Comparison of ENCODE assay signal across 8 cellular contexts in genomic region chr9:109401169-109401989, GRCh38.
DNase-seq lines count a peak whose midpoint lies in the region; ATAC-seq and TF ChIP-seq lines count a peak whose summit lies in the region.

No MANE protein-coding gene starts in this region.

- H3K27me3 ChIP-seq in A673 (replicated peaks; ENCODE audit: insufficient read depth, low read depth, low read length, poor library complexity) (no peaks in the 10 kb centered on the region), body of pancreas (no peaks in the 10 kb centered on the region), thoracic aorta (replicated peaks; ENCODE audit: insufficient read depth) (no peaks in the 10 kb centered on the region), vagina (no peaks in the 10 kb centered on the region)

- H3K36me3 ChIP-seq in A673 (ENCODE audit: insufficient read depth, low read length, poor library complexity, severe bottlenecking) (no peaks in the 10 kb centered on the region), body of pancreas (replicated peaks in 1 of 2; ENCODE audit: insufficient read depth in 1 of 2, low read depth in 2 of 2) (peaks cover 5 to 6% of the 10 kb centered on the region in 2 donors), thoracic aorta (peaks cover 36% of the 10 kb centered on the region), vagina (peaks cover 0 to 4% of the 10 kb centered on the region in 2 donors)

- WGBS in body of pancreas, 2 donors: 56 to 70% methylated on average over 12 to 13 of the region's 13 CpGs

- H3K4me3 ChIP-seq in A673 (ENCODE audit: low read depth, low read length, poor library complexity, severe bottlenecking) (no peak overlapping the region), body of pancreas (no peak overlapping the region), thoracic aorta (no peak overlapping the region), vagina (no peak overlapping the region)

- intact Hi-C loops in A673 (cut with micrococcal nuclease; ENCODE audit: unreplicated experiment) (loop anchor here (10.0 kb wide), 1 partner anchor 157 kb away; no protein-coding TSS in a partner anchor), body of pancreas (cut with DNase I) (loop anchor here (10.0 kb wide), 1 partner anchor 217 kb away; no protein-coding TSS in a partner anchor), left colon (cut with DNase I, micrococcal nuclease) (no loop called here), vagina (cut with DNase I) (no loop called here)

- no peaks in the 10 kb centered on the region for H3K9me3 ChIP-seq in A673 (ENCODE audit: low read depth, low read length, poor library complexity, severe bottlenecking)
- no peaks in the 10 kb centered on the region for H3K9me3 ChIP-seq in body of pancreas
- no peaks in the 10 kb centered on the region for H3K9me3 ChIP-seq in thoracic aorta
- no peaks in the 10 kb centered on the region for H3K9me3 ChIP-seq in vagina

- POLR2A ChIA-PET in A673 (lab: Charles Lee; ENCODE audit: low non-redundant PET): no interaction called here

- ATAC-seq in HG02981 (IDR thresholded peaks at IDR 0.05; ENCODE audit: unreplicated experiment) (peak; percentile 40), body of pancreas (peak; percentile 83), left colon (peak; percentile 88), thoracic aorta (ENCODE audit: insufficient number of reproducible peaks, low FRiP score, low read depth) (no peak)

- H3K27ac ChIP-seq in A673 (ENCODE audit: low read depth, low read length, poor library complexity, severe bottlenecking): no peak overlapping the region
- no peak overlapping the region for H3K27ac ChIP-seq in body of pancreas
- no peak overlapping the region for H3K27ac ChIP-seq in thoracic aorta
- no peak overlapping the region for H3K27ac ChIP-seq in vagina

- peak; percentile 84 for TF ChIP-seq CTCF in A673 (conservative IDR thresholded peaks at IDR 0.05; ENCODE audit: low read depth, low read length)
- TF ChIP-seq CTCF in body of pancreas (IDR thresholded peaks at IDR 0.05): peak; percentile 62 to 84 (median 78)
- peak; percentile 63 for TF ChIP-seq CTCF in thoracic aorta (IDR thresholded peaks at IDR 0.05)
- TF ChIP-seq CTCF in vagina (IDR thresholded peaks at IDR 0.05): no peak

- TF ChIP-seq POLR2A in body of pancreas (IDR thresholded peaks at IDR 0.05) (no peak), vagina (IDR thresholded peaks at IDR 0.05) (no peak)

- CTCF ChIA-PET in A673 (lab: Charles Lee): interaction anchor here (1.4 kb wide), 1 partner anchor 10 kb away, joined by 3 read pairs; no protein-coding TSS in a partner anchor

- peak; percentile 40 for DNase-seq in A673 (ENCODE audit: low spot score)
- peak; percentile 88 for DNase-seq in ELF-1 (ENCODE audit: low read depth, low spot score)
- DNase-seq in NCI-H69 (lab: John Stamatoyannopoulos, UW): peak; percentile 85
- peak; percentile 75 to 79 (median 78) for DNase-seq in body of pancreas
- DNase-seq in left colon: peak; percentile 43 to 74
- no peak for DNase-seq in thoracic aorta (ENCODE audit: low spot score)
- no peak for DNase-seq in vagina (ENCODE audit: extremely low spot score in 2 of 2)

- BruUV-seq in A673 (replicated peaks; lab: Mats Ljungman, UMichigan): no TSS peak

- H3K4me1 ChIP-seq in A673 (ENCODE audit: insufficient read depth, low read length, poor library complexity, severe bottlenecking): no peaks in the 10 kb centered on the region
- H3K4me1 ChIP-seq in body of pancreas: no peaks in the 10 kb centered on the region
- no peaks in the 10 kb centered on the region for H3K4me1 ChIP-seq in thoracic aorta (ENCODE audit: control insufficient read depth in 1 of 2, low read depth in 2 of 2)
- no peaks in the 10 kb centered on the region for H3K4me1 ChIP-seq in vagina

Comparison
In these comparisons a context has a peak if more than half of its experiments do, and no peak if none do; other contexts are left out.
1. DNase-seq: peak in A673 (single experiment), ELF-1 (single experiment), NCI-H69 (single experiment), body of pancreas (4 of 4) and left colon (2 of 2); none in thoracic aorta (single experiment) and vagina (0 of 2).
2. CTCF ChIP-seq: peak in A673 (single experiment), body of pancreas (7 of 7) and thoracic aorta (single experiment); none in vagina (0 of 3).
3. intact Hi-C loops: an anchor here in A673 (10.0 kb wide) and body of pancreas (10.0 kb wide); none called in left colon and vagina.